Comparison of ENCODE assay signal across 8 cellular contexts in the genomic region with DNA sequence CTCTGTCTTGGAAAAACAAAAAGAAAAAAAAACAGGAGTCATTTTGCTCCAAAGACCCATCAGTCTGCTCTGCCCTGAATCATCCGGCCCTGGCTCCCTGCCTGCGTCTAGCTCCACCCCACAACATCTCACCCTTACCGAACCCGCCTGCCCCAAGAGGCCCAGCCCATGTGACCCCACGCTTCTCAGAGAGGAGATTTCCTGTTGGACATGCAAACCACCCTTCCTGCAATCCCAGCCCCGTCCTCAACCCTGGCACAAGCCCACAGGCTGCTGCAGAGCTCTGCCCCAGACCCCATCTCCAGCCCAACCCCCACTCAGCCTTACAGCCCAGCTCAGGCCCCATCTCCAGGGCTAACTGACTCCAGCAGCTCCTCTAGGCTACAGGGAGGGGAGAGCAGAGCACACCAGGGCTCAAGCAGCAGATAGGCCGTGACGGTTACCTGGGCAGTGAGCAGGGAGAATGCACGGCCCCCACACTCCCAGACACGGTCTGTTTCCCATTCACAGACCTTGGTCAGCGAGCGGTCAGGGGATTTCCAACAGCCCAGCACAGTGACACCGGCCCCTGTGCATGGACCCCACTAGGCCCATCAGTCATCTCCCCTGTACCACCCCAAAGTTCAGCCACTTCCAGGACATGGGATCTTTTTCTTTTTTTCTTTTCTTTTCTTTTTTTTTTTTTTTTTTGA.
DNase-seq lines count a peak whose midpoint lies in the region; ATAC-seq and TF ChIP-seq lines count a peak whose summit lies in the region.

No MANE protein-coding gene starts in this region.

- H3K9ac ChIP-seq in colonic mucosa (ENCODE audit: low read depth in 2 of 2, low read length in 2 of 2) = peak overlapping the region in 1 of 2 donors; percentile 50

- H3K9me3 ChIP-seq in colonic mucosa (no peaks in the 10 kb centered on the region), testis (no peaks in the 10 kb centered on the region)

- H3K27me3 ChIP-seq in colonic mucosa (no peaks in the 10 kb centered on the region), testis (no peaks in the 10 kb centered on the region)

- H3K4me1 ChIP-seq in colonic mucosa (no peaks in the 10 kb centered on the region), testis (peaks cover 18% of the 10 kb centered on the region)

- peak; percentile 85 for DNase-seq in ELF-1 (ENCODE audit: low read depth, low spot score)
- DNase-seq in NCI-H187 (lab: John Stamatoyannopoulos, UW) = peak; percentile 66 to 84
- DNase-seq in colonic mucosa = peak; percentile 89
- DNase-seq in left lobe of liver (ENCODE audit: low spot score) = peak; percentile 54
- peak; percentile 77 for DNase-seq in testis
- DNase-seq in NCI-H146 (lab: John Stamatoyannopoulos, UW) = no peak
- DNase-seq in NK-92 treated with Interleukin-12 subunit alpha and Interleukin-12 subunit beta, amount 100 ng/mL, for 24 hours (lab: John Stamatoyannopoulos, UW) = no peak

- H3K36me3 ChIP-seq in colonic mucosa (no peaks in the 10 kb centered on the region), testis (ENCODE audit: low read depth, missing control alignments) (no peaks in the 10 kb centered on the region)

- WGBS in testis, 2 donors = 49 to 62% methylated on average over 9 to 13 of the region's 13 CpGs

- intact Hi-C loops in colonic mucosa (cut with DNase I) (no loop called here), testis (cut with DNase I; ENCODE audit: low total_unique reads) (no loop called here)

- H3K4me3 ChIP-seq in colonic mucosa (no peak overlapping the region), testis (no peak overlapping the region)

- H3K27ac ChIP-seq in colonic mucosa (no peak overlapping the region), testis (no peak overlapping the region)

- peak; percentile 81 for ATAC-seq in GM21786 (IDR thresholded peaks at IDR 0.05; ENCODE audit: unreplicated experiment)
- peak; percentile 55 for ATAC-seq in left lobe of liver

- TF ChIP-seq POLR2A in testis (IDR thresholded peaks at IDR 0.05) = no peak

- TF ChIP-seq CTCF in colonic mucosa (IDR thresholded peaks at IDR 0.05) = no peak
- no peak for TF ChIP-seq CTCF in testis (IDR thresholded peaks at IDR 0.05)

Comparison
In these comparisons a context has a peak if more than half of its experiments do, and no peak if none do; other contexts are left out.
1. DNase-seq: peak in ELF-1 (single experiment), NCI-H187 (2 of 2), colonic mucosa (single experiment), left lobe of liver (single experiment) and testis (single experiment); none in NCI-H146 (single experiment) and NK-92 treated with Interleukin-12 subunit alpha and Interleukin-12 subunit beta, amount 100 ng/mL, for 24 hours (single experiment).